ENCODE assay signal across 17 cellular contexts in the genomic region with DNA sequence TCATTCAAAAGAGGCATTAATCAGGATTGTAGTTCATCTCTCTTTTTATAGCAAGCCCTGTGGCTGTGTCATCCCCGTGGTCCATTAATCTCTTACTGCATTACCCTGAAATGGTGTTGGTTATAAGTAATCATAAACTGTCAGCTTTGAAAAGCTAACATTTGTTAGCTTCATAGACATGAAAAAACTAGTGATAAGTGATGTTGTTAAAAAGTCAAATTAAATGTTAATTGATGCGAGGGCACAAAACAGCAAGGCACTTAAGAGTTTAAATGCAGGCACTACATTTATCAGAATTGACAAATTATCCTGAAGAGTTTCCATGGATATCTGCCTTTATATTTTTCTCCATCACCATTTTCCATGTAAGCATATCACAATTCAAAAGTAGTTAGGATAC.
DNase-seq lines count a peak whose midpoint lies in the region; TF ChIP-seq lines count a peak whose summit lies in the region.
"Had no signal": no experiment of that assay in that cellular context is flagged by ENCODE, and none has a peak within 500 bp of the region (broad histone marks: within the 10 kb centered on the region; RNA-seq: fewer than 3 reads in every experiment).

No MANE protein-coding gene starts in this region.

- H3K9ac ChIP-seq in SK-N-MC (ENCODE audit: insufficient read length): no peak overlapping the region
- H3K9ac ChIP-seq: SK-N-SH had no signal

- H3K36me3 ChIP-seq in SK-N-MC (ENCODE audit: insufficient read depth, low read length): no peaks in the 10 kb centered on the region
- no peaks in the 10 kb centered on the region for H3K36me3 ChIP-seq in adrenal gland (replicated peaks in 1 of 2)
- H3K36me3 ChIP-seq: Peyer's patch had no signal

- H3K4me1 ChIP-seq in adrenal gland (replicated peaks in 1 of 2): no peaks in the 10 kb centered on the region
- H3K4me1 ChIP-seq: Peyer's patch had no signal

- TF ChIP-seq POLR2A in adrenal gland (IDR thresholded peaks at IDR 0.05): no peak

- TF ChIP-seq CTCF in adrenal gland (IDR thresholded peaks at IDR 0.05): no peak

- WGBS in adrenal gland, 4 donors: 72 to 90% (median 76%) methylated on average over 2 of the region's 2 CpGs

- H3K4me3 ChIP-seq in SK-N-MC (peak overlapping the region; percentile 45), adrenal gland (no peak overlapping the region)
- H3K4me3 ChIP-seq: Peyer's patch had no signal

- no peaks in the 10 kb centered on the region for H3K27me3 ChIP-seq in adrenal gland
- H3K27me3 ChIP-seq: Peyer's patch had no signal

- DNase-seq in DMS53 (lab: John Stamatoyannopoulos, UW) (peak; percentile 31), DMS53 treated with DMSO at 0.1 percent for 48 hours (lab: John Stamatoyannopoulos, UW; ENCODE audit: unreplicated experiment) (no peak), NCI-H187 treated with DMSO at 0.1 percent for 48 hours (lab: John Stamatoyannopoulos, UW) (peak; percentile 52), NCI-H510A (lab: John Stamatoyannopoulos, UW) (peak; percentile 1), SK-N-MC (ENCODE audit: low read depth, low spot score) (no peak), SK-N-DZ (ENCODE audit: low spot score) (no peak), NCI-H1930 (lab: John Stamatoyannopoulos, UW) (no peak), adrenal gland (no peak)
- DNase-seq: GF-D8; KG1; NCI-H1694 treated with DMSO at 0.1 percent for 48 hours; NCI-H524; NK-92 treated with Interleukin-12 subunit alpha and Interleukin-12 subunit beta, amount 100 ng/mL, for 24 hours; Peyer's patch; SK-N-SH; T-cell had no signal

- no peaks in the 10 kb centered on the region for H3K9me3 ChIP-seq in SK-N-MC (ENCODE audit: low read depth, low read length)
- no peaks in the 10 kb centered on the region for H3K9me3 ChIP-seq in adrenal gland (replicated peaks in 1 of 3)
- H3K9me3 ChIP-seq: Peyer's patch, SK-N-SH had no signal

- H3K27ac ChIP-seq in SK-N-MC: peak overlapping the region; percentile 71
- H3K27ac ChIP-seq in adrenal gland: no peak overlapping the region
- H3K27ac ChIP-seq: 22Rv1, Peyer's patch had no signal

- intact Hi-C loops in adrenal gland (cut with DNase I): no loop called here

Comparison
In these comparisons a context has a peak if more than half of its experiments do, and no peak if none do; other contexts are left out.
1. DNase-seq: peak in DMS53 (single experiment), NCI-H187 treated with DMSO at 0.1 percent for 48 hours (single experiment) and NCI-H510A (single experiment); none in DMS53 treated with DMSO at 0.1 percent for 48 hours (single experiment), SK-N-MC (single experiment), SK-N-DZ (single experiment), NCI-H1930 (0 of 2) and adrenal gland (0 of 7).